In the genomic region with DNA sequence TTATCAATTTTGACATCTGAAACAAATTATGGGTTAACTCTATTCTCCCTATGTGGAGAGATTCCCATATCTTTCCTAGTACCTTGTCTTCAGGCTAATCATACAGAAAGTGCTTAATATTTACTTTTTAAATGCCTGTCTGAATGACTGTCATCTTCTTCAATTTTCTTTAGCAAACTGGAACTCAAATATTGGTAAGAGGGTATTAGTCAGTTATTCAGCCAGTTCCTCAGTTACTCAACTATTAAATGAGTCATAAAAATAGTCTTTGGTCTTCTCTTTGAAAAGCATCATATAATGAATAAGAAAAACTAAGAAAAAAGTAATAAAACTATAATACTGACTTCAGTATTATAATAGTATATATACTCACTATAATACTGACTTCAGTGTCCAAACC, we compare ENCODE assay signal across 16 cellular contexts.
A peak's percentile ranks its signal among the peaks of the same experiment; 100 is the strongest.
DNase-seq lines count a peak whose midpoint lies in the region; ATAC-seq, FAIRE-seq and TF ChIP-seq lines count a peak whose summit lies in the region.
"Had no signal": no experiment of that assay in that cellular context is flagged by ENCODE, and none has a peak within 500 bp of the region (broad histone marks: within the 10 kb centered on the region; RNA-seq: fewer than 3 reads in every experiment).

No MANE protein-coding gene starts in this region.

- H3K27ac ChIP-seq in fibroblast of lung (ENCODE audit: insufficient read depth, low read length) (no peak overlapping the region), left lung (no peak overlapping the region)

- H3K9ac ChIP-seq in adipocyte (ENCODE audit: low read length) (no peak overlapping the region), fibroblast of lung (ENCODE audit: insufficient read depth, low read length) (no peak overlapping the region)

- peaks cover 5% of the 10 kb centered on the region for H3K36me3 Mint-ChIP-seq in nephron progenitor cell (ENCODE audit: low read depth)
- H3K36me3 Mint-ChIP-seq: CD4-positive, alpha-beta memory T cell had no signal

- H3K79me2 ChIP-seq in fibroblast of lung (ENCODE audit: control insufficient read depth, insufficient read depth, low read length), result no peaks in the 10 kb centered on the region

- ATAC-seq in left lung, result no peak
- ATAC-seq in sciatic nerve, result no peak
- ATAC-seq in GM18519 (IDR thresholded peaks at IDR 0.05; ENCODE audit: low FRiP score, unreplicated experiment), result no peak

- H3K4me3 Mint-ChIP-seq in nephron progenitor cell, result no peak overlapping the region
- H3K4me3 Mint-ChIP-seq: B cell; CD4-positive, alpha-beta memory T cell had no signal

- FAIRE-seq in D721Med (lab: Jason Lieb, UNC), result peak; percentile 21

- no peaks in the 10 kb centered on the region for H3K27me3 ChIP-seq in adipocyte (replicated peaks; ENCODE audit: control insufficient read depth, insufficient read depth, low read length)
- no peaks in the 10 kb centered on the region for H3K27me3 ChIP-seq in fibroblast of lung (ENCODE audit: control insufficient read depth, insufficient read depth, low read length)
- H3K27me3 ChIP-seq in left lung, result no peaks in the 10 kb centered on the region
- H3K27me3 ChIP-seq: MG63 had no signal

- no peaks in the 10 kb centered on the region for H4K20me1 ChIP-seq in fibroblast of lung (ENCODE audit: control insufficient read depth, extremely low read depth, insufficient read depth, low read length)

- no peaks in the 10 kb centered on the region for H3K27me3 Mint-ChIP-seq in nephron progenitor cell (ENCODE audit: low read depth, poor library complexity)
- H3K27me3 Mint-ChIP-seq: B cell; CD4-positive, alpha-beta memory T cell had no signal

- intact Hi-C loops in left lung (cut with DNase I) (no loop called here), sciatic nerve (cut with DNase I) (no loop called here)

- H3K27ac Mint-ChIP-seq in nephron progenitor cell, result peak overlapping the region; percentile 89
- H3K27ac Mint-ChIP-seq: B cell; CD4-positive, alpha-beta memory T cell had no signal

- TF ChIP-seq CTCF in D721Med (IDR thresholded peaks at IDR 0.05; ENCODE audit: insufficient read depth, missing control alignments), result no peak
- TF ChIP-seq CTCF in fibroblast of lung (conservative IDR thresholded peaks at IDR 0.05 in 1 of 2, IDR thresholded peaks at IDR 0.05 in 1 of 2; ENCODE audit: low read depth in 1 of 2, low read length in 2 of 2), result no peak
- no peak for TF ChIP-seq CTCF in nephron progenitor cell (IDR thresholded peaks at IDR 0.05)
- no peak for TF ChIP-seq CTCF in left lung (IDR thresholded peaks at IDR 0.05)

- H3K36me3 ChIP-seq in adipocyte (ENCODE audit: control insufficient read depth, insufficient read depth, low read length, severe bottlenecking), result no peaks in the 10 kb centered on the region
- H3K36me3 ChIP-seq in fibroblast of lung (ENCODE audit: control insufficient read depth, insufficient read depth, low read length), result no peaks in the 10 kb centered on the region
- no peaks in the 10 kb centered on the region for H3K36me3 ChIP-seq in left lung
- H3K36me3 ChIP-seq: MG63 had no signal

- no peak overlapping the region for H3K4me2 ChIP-seq in fibroblast of lung (ENCODE audit: extremely low read depth, insufficient read depth, low read length)

- no peaks in the 10 kb centered on the region for H3K9me3 ChIP-seq in adipocyte (ENCODE audit: control insufficient read depth, low read length)
- H3K9me3 ChIP-seq in fibroblast of lung (ENCODE audit: control insufficient read depth, insufficient read depth, low read depth, low read length), result no peaks in the 10 kb centered on the region
- no peaks in the 10 kb centered on the region for H3K9me3 ChIP-seq in left lung
- H3K9me3 ChIP-seq: MG63 had no signal

- peaks cover 24% of the 10 kb centered on the region for H3K4me1 Mint-ChIP-seq in nephron progenitor cell
- H3K4me1 Mint-ChIP-seq: B cell; CD4-positive, alpha-beta memory T cell had no signal

- H2AFZ ChIP-seq in fibroblast of lung (ENCODE audit: low read length), result no peak overlapping the region

- H3K4me3 ChIP-seq in adipocyte (ENCODE audit: low read length) (no peak overlapping the region), fibroblast of lung (replicated peaks in 1 of 4; ENCODE audit: control extremely low read depth in 1 of 4, insufficient read depth in 1 of 4, low read depth in 3 of 4, low read length in 4 of 4) (no peak overlapping the region), left lung (no peak overlapping the region)
- H3K4me3 ChIP-seq: MG63 had no signal

- peaks cover 7% of the 10 kb centered on the region for H3K9me3 Mint-ChIP-seq in nephron progenitor cell

- no peaks in the 10 kb centered on the region for H3K4me1 ChIP-seq in adipocyte (ENCODE audit: control insufficient read depth, insufficient read depth, low read length)
- no peaks in the 10 kb centered on the region for H3K4me1 ChIP-seq in fibroblast of lung (ENCODE audit: control insufficient read depth, extremely low read depth, insufficient read depth, low read length)
- no peaks in the 10 kb centered on the region for H3K4me1 ChIP-seq in left lung

- DNase-seq in D721Med (ENCODE audit: insufficient read length, low spot score), result no peak
- DNase-seq in adipocyte (ENCODE audit: low read depth), result peak; percentile 14
- peak; percentile 23 to 29 for DNase-seq in fibroblast of lung (ENCODE audit: low read depth in 2 of 2)
- no peak for DNase-seq in nephron progenitor cell
- no peak for DNase-seq in left lung
- no peak for DNase-seq in sciatic nerve (ENCODE audit: low spot score)
- DNase-seq: CD4-positive, alpha-beta memory T cell; DND-41; GOT3; KG1; MG63; NCI-H1092 treated with DMSO at 0.1 percent for 48 hours; NCI-H1694; NK-92 treated with Interleukin-12 subunit alpha and Interleukin-12 subunit beta, amount 100 ng/mL, for 24 hours had no signal

Comparison
In these comparisons a context has a peak if more than half of its experiments do, and no peak if none do; other contexts are left out.
1. DNase-seq: peak in adipocyte (single experiment) and fibroblast of lung (2 of 2); none in D721Med (single experiment), nephron progenitor cell (single experiment), left lung (0 of 2) and sciatic nerve (single experiment).